ENCODE assay signal across 23 cellular contexts in the genomic region with DNA sequence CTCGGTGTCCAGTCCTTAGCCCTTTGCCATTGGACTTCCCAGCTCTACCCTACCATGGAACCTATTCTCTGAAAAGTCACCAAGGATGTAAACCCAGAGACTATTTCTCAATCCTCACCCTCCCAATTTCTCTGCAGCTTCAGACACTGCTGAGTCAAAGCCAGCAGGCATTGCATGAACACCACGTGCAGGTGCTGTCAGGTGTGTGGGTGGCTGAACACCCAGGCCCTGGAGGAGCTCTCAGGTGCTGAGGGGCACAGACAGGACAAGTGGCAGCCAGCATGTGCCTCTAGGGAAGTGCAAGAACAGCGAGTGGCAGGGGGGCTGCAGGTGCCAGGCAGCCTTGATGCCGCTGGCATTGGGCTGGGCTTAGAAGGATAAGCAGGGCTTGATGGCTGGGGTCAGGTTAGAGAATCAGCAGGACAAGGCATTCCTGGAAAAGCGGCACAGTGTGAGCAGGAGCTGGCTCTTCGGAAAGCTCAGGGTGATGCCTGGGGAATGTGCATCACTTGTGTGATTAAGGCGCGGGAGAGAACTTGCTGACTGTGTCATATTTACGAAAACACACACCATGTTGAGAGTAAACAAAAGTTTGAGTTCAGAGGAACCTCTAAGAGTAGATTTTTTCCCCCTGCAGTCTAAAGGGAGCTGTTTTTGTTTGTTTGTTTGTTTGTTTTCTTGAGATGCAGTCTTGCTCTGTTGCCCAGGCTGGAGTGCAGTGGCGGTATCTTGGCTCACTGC.
A peak's percentile ranks its signal among the peaks of the same experiment; 100 is the strongest.
DNase-seq lines count a peak whose midpoint lies in the region; ATAC-seq, FAIRE-seq and TF ChIP-seq lines count a peak whose summit lies in the region.
"Had no signal": no experiment of that assay in that cellular context is flagged by ENCODE, and none has a peak within 500 bp of the region (broad histone marks: within the 10 kb centered on the region; RNA-seq: fewer than 3 reads in every experiment).

No MANE protein-coding gene starts in this region.

- peaks cover 2 to 6% of the 10 kb centered on the region in 2 experiments; a peak in 4 of 5 replicates for H3K27me3 ChIP-seq in K562 (ENCODE audit: control insufficient read depth in 2 of 2, insufficient read depth in 2 of 2, low read length in 2 of 2)

- H3K9me1 ChIP-seq in K562 (ENCODE audit: control insufficient read depth, insufficient read depth, low read length): no peaks in the 10 kb centered on the region

- no peak for FAIRE-seq in K562 (lab: Jason Lieb, UNC)
- no peak for FAIRE-seq in kidney (lab: Jason Lieb, UNC)
- FAIRE-seq: GM12891 had no signal

- H3K9me3 Mint-ChIP-seq in effector memory CD8-positive, alpha-beta T cell: no peaks in the 10 kb centered on the region

- H3K27me3 Mint-ChIP-seq in effector memory CD8-positive, alpha-beta T cell: no peaks in the 10 kb centered on the region

- no peak for TF ChIP-seq EP300 in K562 (IDR thresholded peaks at IDR 0.05; ENCODE audit: low read length)

- WGBS in K562 (ENCODE audit: insufficient coverage, low coverage, missing lambda C conversion rate): 10% methylated on average over 10 of the region's 10 CpGs

- H3K4me3 ChIP-seq in K562 (no peak overlapping the region), kidney (ENCODE audit: low read length in 2 of 2) (no peak overlapping the region)
- H3K4me3 ChIP-seq: SK-N-MC had no signal

- peak; percentile 17 for DNase-seq in DMS79 treated with DMSO at 0.1 percent for 48 hours (lab: John Stamatoyannopoulos, UW)
- DNase-seq in DMS79 (lab: John Stamatoyannopoulos, UW): no peak
- DNase-seq in K562 (ENCODE audit: extremely low read depth in 1 of 4, low spot score in 3 of 4): no peak
- peak; percentile 43 for DNase-seq in kidney
- DNase-seq in putamen (ENCODE audit: low spot score): peak; percentile 9
- no peak for DNase-seq in effector memory CD8-positive, alpha-beta T cell
- DNase-seq in NCI-H1417 (lab: John Stamatoyannopoulos, UW): no peak
- DNase-seq in HK-2 (ENCODE audit: unreplicated experiment): no peak
- DNase-seq: 8988T, COR-L47, DMS153, H7, Kasumi-1, MV-4-11, NCI-H1436 treated with DMSO at 0.1 percent for 48 hours, NCI-H2081, NCI-H226, NCI-H748 treated with DMSO at 0.1 percent for 48 hours had no signal

- in situ Hi-C loops in K562 (cut with MboI): no loop called here

- H3K9ac ChIP-seq in K562 (ENCODE audit: insufficient read depth in 1 of 2, low read depth in 2 of 2, low read length in 2 of 2) (no peak overlapping the region; a peak in 1 of 4 replicates), kidney (ENCODE audit: low read length in 2 of 2) (no peak overlapping the region)

- CTCF ChIA-PET in K562 (lab: Yijun Ruan, JAX; ENCODE audit: low intra/inter-chr PET ratio): interaction anchor here (0.6 kb wide), 1 partner anchor 410 kb away, joined by 3 read pairs; no protein-coding TSS in a partner anchor

- POLR2A ChIA-PET in K562 (lab: Yijun Ruan, JAX): interaction anchor here (0.6 kb wide), 1 partner anchor 276 kb away, joined by 3 read pairs; no protein-coding TSS in a partner anchor

- no peaks in the 10 kb centered on the region for H3K36me3 Mint-ChIP-seq in effector memory CD8-positive, alpha-beta T cell (ENCODE audit: insufficient read depth)

- H3K79me2 ChIP-seq in K562 (ENCODE audit: control insufficient read depth, insufficient read depth, low read length): no peaks in the 10 kb centered on the region

- intact Hi-C loops in K562 (cut with micrococcal nuclease): no loop called here
- intact Hi-C loops in kidney (cut with DNase I): no loop called here

- H3K4me1 ChIP-seq in K562 (replicated peaks in 1 of 2; ENCODE audit: control insufficient read depth in 2 of 2, insufficient read depth in 2 of 2, low read length in 2 of 2) (peaks cover 0 to 10% of the 10 kb centered on the region in 2 experiments; a peak in 4 of 5 replicates), kidney (ENCODE audit: control insufficient read depth in 1 of 2, insufficient read depth in 1 of 2, low read depth in 1 of 2, low read length in 2 of 2) (peaks cover 0 to 3% of the 10 kb centered on the region in 2 donors)

- H3K4me1 Mint-ChIP-seq in effector memory CD8-positive, alpha-beta T cell (ENCODE audit: low read depth in 2 of 2): peaks cover 7 to 9% of the 10 kb centered on the region in 2 donors

- H3K27ac ChIP-seq in K562 (ENCODE audit: extremely low read depth, low read depth, low read length): no peak overlapping the region
- H3K27ac ChIP-seq in kidney (ENCODE audit: low read depth in 2 of 2, low read length in 2 of 2): no peak overlapping the region
- H3K27ac ChIP-seq: C4-2B, SK-N-MC had no signal

- no peaks in the 10 kb centered on the region for H3K9me3 ChIP-seq in K562 (replicated peaks; ENCODE audit: control insufficient read depth, insufficient read depth, low read depth, low read length)
- no peaks in the 10 kb centered on the region for H3K9me3 ChIP-seq in kidney (ENCODE audit: control insufficient read depth in 1 of 2, low read length in 2 of 2)

- TF ChIP-seq CTCF in K562 (IDR thresholded peaks at IDR 0.05 in 2 of 3, conservative IDR thresholded peaks at IDR 0.05 in 1 of 3; ENCODE audit: insufficient read depth in 2 of 3, low read depth in 1 of 3, low read length in 3 of 3) (no peak), kidney (IDR thresholded peaks at IDR 0.05; ENCODE audit: borderline replicate concordance, extremely low read depth, insufficient read depth) (no peak)

- TF ChIP-seq RAD21 in K562 (CRISPR knock-in tag; conservative IDR thresholded peaks at IDR 0.05 in 1 of 2, IDR thresholded peaks at IDR 0.05 in 1 of 2): no peak

- no peaks in the 10 kb centered on the region for H4K20me1 ChIP-seq in K562 (replicated peaks; ENCODE audit: control insufficient read depth, insufficient read depth, low read length)

- TF ChIP-seq POLR2A in K562 (conservative IDR thresholded peaks at IDR 0.05): no peak

- H3K27ac Mint-ChIP-seq in effector memory CD8-positive, alpha-beta T cell: no peak overlapping the region

- no peak for ATAC-seq in K562
- ATAC-seq in effector memory CD8-positive, alpha-beta T cell (replicated peaks): no peak
- ATAC-seq: Panc1, Right ventricle myocardium inferior had no signal

- no peak overlapping the region for H3K4me2 ChIP-seq in K562 (ENCODE audit: insufficient read depth, low read length)

- H3K36me3 ChIP-seq in K562 (ENCODE audit: control insufficient read depth, insufficient read depth, low read length): no peaks in the 10 kb centered on the region
- no peaks in the 10 kb centered on the region for H3K36me3 ChIP-seq in kidney (ENCODE audit: control insufficient read depth in 1 of 2, insufficient read depth in 2 of 2, low read length in 2 of 2)

- BruUV-seq in K562 (replicated peaks; lab: Mats Ljungman, UMichigan): no TSS peak

- H3K4me3 Mint-ChIP-seq in effector memory CD8-positive, alpha-beta T cell: no peak overlapping the region

- no peak overlapping the region for H2AFZ ChIP-seq in K562 (ENCODE audit: low read depth, low read length)

TF ChIP-seq in K562, 482 proteins besides CTCF, POLR2A, EP300 and RAD21:
- TF ChIP-seq ZNF316 (IDR thresholded peaks at IDR 0.05): peak; percentile 64
- no peak for TF ChIP-seq ZNF639 (CRISPR knock-in tag; conservative IDR thresholded peaks at IDR 0.05 in 1 of 2, IDR thresholded peaks at IDR 0.05 in 1 of 2)
- peak; percentile 23; the same call in 1 of the 2 replicates for TF ChIP-seq MAFG (tag; conservative IDR thresholded peaks at IDR 0.05)

Comparison
In these comparisons a context has a peak if more than half of its experiments do, and no peak if none do; other contexts are left out.
1. DNase-seq: peak in DMS79 treated with DMSO at 0.1 percent for 48 hours (single experiment), kidney (single experiment) and putamen (single experiment); none in DMS79 (single experiment), K562 (0 of 4), effector memory CD8-positive, alpha-beta T cell (0 of 3), NCI-H1417 (0 of 3) and HK-2 (single experiment).